In genomic region chr12:69585189-69586062, GRCh38 we compare ENCODE assay signal across 1 cellular context.
TF ChIP-seq lines count a peak whose summit lies in the region.

Gene CCT2, plus strand, starts transcription at chr12:69585459. Its CDS starts 63 bp downstream, at chr12:69585522.

TF ChIP-seq in K562, 482 proteins besides CTCF, POLR2A, EP300 and RAD21 (continued from another document and continues in another):
- TF ChIP-seq ZNF639 (CRISPR knock-in tag; conservative IDR thresholded peaks at IDR 0.05 in 1 of 2, IDR thresholded peaks at IDR 0.05 in 1 of 2) (no peak), POLR2AphosphoS5 (IDR thresholded peaks at IDR 0.05; ENCODE audit: control insufficient read depth, insufficient read depth, low read depth, low read length) (peak; percentile 85), NELFE (IDR thresholded peaks at IDR 0.05; ENCODE audit: insufficient read depth, insufficient read length) (no peak), SMARCE1 (IDR thresholded peaks at IDR 0.05) (0 out of 2 replicates have a peak, but pooled peaks have one; percentile 16), KHSRP (IDR thresholded peaks at IDR 0.05) (no peak), ZNF589 (CRISPR knock-in tag; IDR thresholded peaks at IDR 0.05; ENCODE audit: low read depth) (peak; percentile 28; the same call in 1 of the 2 replicates), KAT8 (IDR thresholded peaks at IDR 0.05; ENCODE audit: low read depth) (no peak), CXXC5 (CRISPR knock-in tag; IDR thresholded peaks at IDR 0.05) (peak; percentile 85), BHLHE40 (IDR thresholded peaks at IDR 0.05; ENCODE audit: low read length) (peak; percentile 71), CEBPB (tag; IDR thresholded peaks at IDR 0.05) (no peak), ZNF140 (CRISPR knock-in tag; IDR thresholded peaks at IDR 0.05) (no peak), ZNF280A (IDR thresholded peaks at IDR 0.05; ENCODE audit: low read depth, partially characterized antibody) (no peak), NFIC (IDR thresholded peaks at IDR 0.05) (peak; percentile 37; the same call in 1 of the 2 replicates), TRIM25 (IDR thresholded peaks at IDR 0.05; ENCODE audit: borderline replicate concordance) (no peak), ZC3H8 (IDR thresholded peaks at IDR 0.05) (0 out of 2 replicates have a peak, but pooled peaks have one; percentile 61), MAFG (tag; conservative IDR thresholded peaks at IDR 0.05) (no peak), NONO (IDR thresholded peaks at IDR 0.05; ENCODE audit: low read depth in 2 of 2, low read length in 1 of 2) (peak in 1 of 2 experiments; percentile 44; a peak in 1 of 4 replicates), HNRNPH1 (optimal IDR thresholded peaks at IDR 0.05; ENCODE audit: low read depth, low read length) (no peak), MEF2A (IDR thresholded peaks at IDR 0.05; ENCODE audit: control insufficient read depth, low read depth, low read length) (no peak), GABPB2 (CRISPR knock-in tag; conservative IDR thresholded peaks at IDR 0.05) (no peak), FOXJ3 (CRISPR knock-in tag; IDR thresholded peaks at IDR 0.05) (no peak), TCF7L2 (IDR thresholded peaks at IDR 0.05; ENCODE audit: low read depth, low read length) (no peak; the same call in 1 of the 2 replicates), TBL1XR1 (IDR thresholded peaks at IDR 0.05; ENCODE audit: low read length in 2 of 2) (no peak), ZBTB43 (CRISPR knock-in tag; IDR thresholded peaks at IDR 0.05) (no peak), NR2F6 (CRISPR knock-in tag; IDR thresholded peaks at IDR 0.05) (no peak), JUN (IDR thresholded peaks at IDR 0.05; ENCODE audit: borderline replicate concordance, low read depth, low read length) (peak; percentile 61; the same call in 1 of the 2 replicates), JUN (CRISPR knock-in tag; IDR thresholded peaks at IDR 0.05; ENCODE audit: borderline replicate concordance) (peak; percentile 62; the same call in 1 of the 2 replicates), E2F3 (CRISPR knock-in tag; IDR thresholded peaks at IDR 0.05) (peak; percentile 53; the same call in 1 of the 2 replicates), MYNN (IDR thresholded peaks at IDR 0.05) (no peak), MYNN (CRISPR knock-in tag; IDR thresholded peaks at IDR 0.05) (no peak), CEBPG (CRISPR knock-in tag; IDR thresholded peaks at IDR 0.05) (no peak), CEBPG (tag; conservative IDR thresholded peaks at IDR 0.05 in 1 of 2, IDR thresholded peaks at IDR 0.05 in 1 of 2) (no peak), ETV1 (tag; conservative IDR thresholded peaks at IDR 0.05; ENCODE audit: low read depth) (peak; percentile 83), ATF6 (CRISPR knock-in tag; IDR thresholded peaks at IDR 0.05) (peak; percentile 95; the same call in 1 of the 2 replicates), ZNF57 (CRISPR knock-in tag; IDR thresholded peaks at IDR 0.05) (no peak), MXI1 (IDR thresholded peaks at IDR 0.05; ENCODE audit: low read depth, low read length) (no peak), BMI1 (IDR thresholded peaks at IDR 0.05; ENCODE audit: low read length) (no peak), RBM39 (optimal IDR thresholded peaks at IDR 0.05; ENCODE audit: low read depth, low read length) (peak; percentile 19), RREB1 (CRISPR knock-in tag; IDR thresholded peaks at IDR 0.05) (no peak), NCOA1 (IDR thresholded peaks at IDR 0.05; ENCODE audit: low read depth) (peak; percentile 50; the same call in 1 of the 2 replicates), GABPA (tag; conservative IDR thresholded peaks at IDR 0.05; ENCODE audit: low read depth) (peak; percentile 96), ZFX (CRISPR knock-in tag; IDR thresholded peaks at IDR 0.05) (peak; percentile 96), LCOR (CRISPR knock-in tag; IDR thresholded peaks at IDR 0.05) (peak; percentile 69; the same call in 1 of the 2 replicates), PREB (CRISPR knock-in tag; IDR thresholded peaks at IDR 0.05) (no peak), MTF1 (CRISPR knock-in tag; IDR thresholded peaks at IDR 0.05; ENCODE audit: borderline replicate concordance) (no peak), ZZZ3 (IDR thresholded peaks at IDR 0.05) (no peak), MCM2 (IDR thresholded peaks at IDR 0.05; ENCODE audit: low read depth) (no peak), HDAC1 (IDR thresholded peaks at IDR 0.05) (peak; percentile 40 to 100; a peak in 3 of 4 replicates), SMARCC2 (IDR thresholded peaks at IDR 0.05; ENCODE audit: low read depth) (no peak), SOX6 (IDR thresholded peaks at IDR 0.05) (no peak; the same call in 1 of the 2 replicates), DIDO1 (tag; IDR thresholded peaks at IDR 0.05; ENCODE audit: low read depth) (no peak), NR2C1 (IDR thresholded peaks at IDR 0.05) (no peak), NR2C1 (tag; IDR thresholded peaks at IDR 0.05) (no peak), ZNF785 (CRISPR knock-in tag; IDR thresholded peaks at IDR 0.05) (no peak), SAP30 (IDR thresholded peaks at IDR 0.05; ENCODE audit: borderline replicate concordance, insufficient read depth, low read depth, low read length, poor library complexity, severe bottlenecking) (peak; percentile 99), ZNF311 (CRISPR knock-in tag; IDR thresholded peaks at IDR 0.05) (no peak), HCFC1 (IDR thresholded peaks at IDR 0.05; ENCODE audit: low read depth, low read length) (no peak), ZNF24 (IDR thresholded peaks at IDR 0.05) (0 out of 2 replicates have a peak, but pooled peaks have one; percentile 37), ZKSCAN1 (IDR thresholded peaks at IDR 0.05; ENCODE audit: low read depth, low read length) (no peak), FOS (IDR thresholded peaks at IDR 0.05; ENCODE audit: extremely low read depth, insufficient read length) (no peak), SP1 (CRISPR knock-in tag; IDR thresholded peaks at IDR 0.05) (peak; percentile 95), RBM34 (IDR thresholded peaks at IDR 0.05; ENCODE audit: borderline replicate concordance, insufficient read depth, low read length) (no peak), C11orf30 (IDR thresholded peaks at IDR 0.05; ENCODE audit: low read depth) (peak; percentile 59)
